8 cellular contexts compared by ENCODE assay signal in the genomic region with DNA sequence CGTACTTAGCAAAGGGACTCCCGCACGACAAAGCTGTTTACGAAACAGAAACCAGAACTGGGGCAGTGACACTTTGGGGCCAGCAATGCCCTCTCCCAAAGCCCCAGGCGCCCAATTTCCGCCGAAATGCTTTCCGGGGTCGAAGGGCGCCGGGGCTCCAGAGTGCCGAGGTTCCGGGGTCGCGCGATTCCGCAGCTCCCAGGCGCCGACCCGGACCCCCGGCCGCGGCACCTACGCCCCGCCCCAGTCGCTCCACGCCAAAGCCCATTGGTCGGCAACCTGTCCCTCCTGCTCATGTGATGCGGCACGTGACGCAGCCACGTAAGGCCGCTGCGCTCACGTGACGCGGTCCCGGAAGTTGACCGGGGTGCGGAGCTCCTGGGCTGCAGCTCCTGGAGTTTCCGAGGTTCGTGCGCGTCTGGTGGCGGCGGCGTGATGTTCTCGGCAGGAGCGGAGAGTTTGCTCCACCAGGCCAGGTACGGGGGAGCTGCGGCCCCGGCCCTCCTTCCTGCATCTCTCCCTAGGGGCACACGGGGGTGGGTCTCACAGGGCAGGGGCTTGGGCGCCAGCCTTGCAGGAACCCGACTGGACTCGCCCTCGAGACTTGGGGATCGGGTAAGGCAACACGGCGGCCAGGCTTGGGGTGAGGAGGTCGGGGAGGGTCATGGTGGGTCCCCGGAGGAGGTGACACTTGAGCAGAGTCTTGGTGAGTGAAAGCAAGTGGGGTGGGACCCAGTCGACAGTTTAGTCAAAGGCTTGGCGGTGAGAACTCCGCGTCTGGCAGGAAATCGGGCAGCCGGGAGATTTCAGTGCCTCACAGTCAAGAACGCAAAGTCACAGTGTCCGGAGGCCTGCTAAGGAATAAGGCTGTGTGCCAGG. TPM values are rescaled to one million over a fixed set of nuclear protein-coding genes. Genes with fewer than 3 reads are reported as not detected.
DNase-seq lines count a peak whose midpoint lies in the region; ATAC-seq, FAIRE-seq and TF ChIP-seq lines count a peak whose summit lies in the region.

A gene with protein sequence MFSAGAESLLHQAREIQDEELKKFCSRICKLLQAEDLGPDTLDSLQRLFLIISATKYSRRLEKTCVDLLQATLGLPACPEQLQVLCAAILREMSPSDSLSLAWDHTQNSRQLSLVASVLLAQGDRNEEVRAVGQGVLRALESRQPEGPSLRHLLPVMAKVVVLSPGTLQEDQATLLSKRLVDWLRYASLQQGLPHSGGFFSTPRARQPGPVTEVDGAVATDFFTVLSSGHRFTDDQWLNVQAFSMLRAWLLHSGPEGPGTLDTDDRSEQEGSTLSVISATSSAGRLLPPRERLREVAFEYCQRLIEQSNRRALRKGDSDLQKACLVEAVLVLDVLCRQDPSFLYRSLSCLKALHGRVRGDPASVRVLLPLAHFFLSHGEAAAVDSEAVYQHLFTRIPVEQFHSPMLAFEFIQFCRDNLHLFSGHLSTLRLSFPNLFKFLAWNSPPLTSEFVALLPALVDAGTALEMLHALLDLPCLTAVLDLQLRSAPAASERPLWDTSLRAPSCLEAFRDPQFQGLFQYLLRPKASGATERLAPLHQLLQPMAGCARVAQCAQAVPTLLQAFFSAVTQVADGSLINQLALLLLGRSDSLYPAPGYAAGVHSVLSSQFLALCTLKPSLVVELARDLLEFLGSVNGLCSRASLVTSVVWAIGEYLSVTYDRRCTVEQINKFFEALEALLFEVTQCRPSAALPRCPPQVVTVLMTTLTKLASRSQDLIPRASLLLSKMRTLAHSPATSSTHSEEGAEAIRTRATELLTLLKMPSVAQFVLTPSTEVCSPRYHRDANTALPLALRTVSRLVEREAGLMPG (plus strand): TSS at position 343 of the 879 bp plus-strand sequence. CDS start 93 bp downstream, at position 436.

- H3K4me1 ChIP-seq in keratinocyte (ENCODE audit: control insufficient read depth, extremely low read depth, insufficient read depth, low read length), result peaks cover 11% of the 10 kb centered on the region

- peak; percentile 55 for FAIRE-seq in keratinocyte (lab: Jason Lieb, UNC)

- H3K9ac ChIP-seq in keratinocyte (ENCODE audit: control insufficient read depth, extremely low read depth, insufficient read depth, low read length), result peak within 1 kb of the TSS; percentile 99

- dilution Hi-C loops in keratinocyte (cut with MboI; ENCODE audit: extremely low pct_ligation_motif_present, low sequenced_read_pairs), result no loop called here

- no peaks in the 10 kb centered on the region for H4K20me1 ChIP-seq in keratinocyte (ENCODE audit: control insufficient read depth, extremely low read depth, insufficient read depth, low read length)

- H3K9me1 ChIP-seq in keratinocyte (ENCODE audit: control insufficient read depth, extremely low read depth, insufficient read depth, low read length), result no peaks in the 10 kb centered on the region

- DNase-seq in Ammon's horn (ENCODE audit: low spot score), result peak; percentile 99
- peak; percentile 92 for DNase-seq in NCI-H510A (lab: John Stamatoyannopoulos, UW)
- DNase-seq in activated CD4-positive, alpha-beta T cell treated with anti-CD3 and anti-CD28 coated beads for 1 hour, result peak; percentile 90
- DNase-seq in cerebellar nuclear complex (lab: John Stamatoyannopoulos, UW), result peak; percentile 75 to 82
- peak; percentile 71 for DNase-seq in keratinocyte (ENCODE audit: low read depth, low spot score)
- DNase-seq in stimulated activated CD4-positive, alpha-beta T cell treated with anti-CD3 and anti-CD28 coated beads, Interleukin-12 subunit alpha, Interleukin-12 subunit beta, amount 100 ng/mL, for 48 hours (ENCODE audit: low read depth in 2 of 3, low spot score in 1 of 3), result peak; percentile 85 to 94 (median 90)

- H3K4me2 ChIP-seq in keratinocyte (ENCODE audit: control insufficient read depth, extremely low read depth, insufficient read depth, low read depth, low read length), result peak within 1 kb of the TSS; percentile 91

- H3K4me3 ChIP-seq in keratinocyte (ENCODE audit: control insufficient read depth in 2 of 3, extremely low read depth in 1 of 3, insufficient read depth in 2 of 3, low read depth in 1 of 3, low read length in 3 of 3), result peak within 1 kb of the TSS; percentile 89 to 97 (median 95)

- H3K79me2 ChIP-seq in keratinocyte (ENCODE audit: control insufficient read depth, insufficient read depth, low read length), result peaks cover 33% of the 10 kb centered on the region

- H3K27ac ChIP-seq in keratinocyte (ENCODE audit: control insufficient read depth, insufficient read depth, low read length), result peak within 1 kb of the TSS; percentile 97

- H3K27me3 ChIP-seq in keratinocyte (ENCODE audit: control insufficient read depth, extremely low read depth, insufficient read depth, low read length), result no peaks in the 10 kb centered on the region

- TF ChIP-seq CTCF in keratinocyte (optimal IDR thresholded peaks at IDR 0.05 in 1 of 3, IDR thresholded peaks at IDR 0.05 in 1 of 3, conservative IDR thresholded peaks at IDR 0.05 in 1 of 3; ENCODE audit: extremely low read depth in 1 of 3, insufficient read depth in 2 of 3, low read length in 3 of 3), result no peak

- H2AFZ ChIP-seq in keratinocyte (ENCODE audit: control insufficient read depth, low read length), result peak within 1 kb of the TSS; percentile 88

- H3K36me3 ChIP-seq in keratinocyte (ENCODE audit: control insufficient read depth in 2 of 2, extremely low read depth in 1 of 2, insufficient read depth in 2 of 2, low read length in 2 of 2), result peaks cover 0 to 7% of the 10 kb centered on the region in 2 experiments

- peak; percentile 66 for ATAC-seq in HG03378 (IDR thresholded peaks at IDR 0.05; ENCODE audit: unreplicated experiment)

- TF ChIP-seq POLR2A in GM19099 (IDR thresholded peaks at IDR 0.05; ENCODE audit: extremely low read depth, insufficient read length, low read depth), result peak; percentile 93

- H3K9me3 ChIP-seq in keratinocyte (ENCODE audit: control insufficient read depth, low read depth, low read length), result no peaks in the 10 kb centered on the region

RNA-seq across cellular contexts. Expression of the gene that starts here (rescaled TPM):
- 11.9 to 31.6 TPM (median 12.6 TPM) in 3 replicates for polyA plus RNA-seq in keratinocyte
- 10.2 TPM for polyA plus RNA-seq in keratinocyte (2011; ENCODE audit: low read depth)
- 6.4 and 15.8 TPM in 2 replicates for polyA plus RNA-seq in keratinocyte (2011; cell fraction: cytosol; rRNA removed)
- 59.7 and 85.7 TPM in 2 replicates for polyA plus RNA-seq in keratinocyte (2011; cell fraction: nucleus; rRNA removed)
- 17.8 and 18.5 TPM in 2 replicates for polyA plus RNA-seq in keratinocyte (2012; ENCODE audit: low replicate concordance)
- 7.6 to 12.4 TPM (median 11.3 TPM) in 3 replicates for polyA minus RNA-seq in keratinocyte
- polyA minus RNA-seq in keratinocyte (2011; cell fraction: cytosol; rRNA and poly(A)+ RNA removed), result 24.2 TPM
- polyA minus RNA-seq in keratinocyte (2011; cell fraction: nucleus; rRNA and poly(A)+ RNA removed), result 35.5 and 42.9 TPM in 2 replicates

Comparison
In these comparisons a context has a peak if more than half of its experiments do, and no peak if none do; other contexts are left out.
1. Peak in every context shown above with its lines: DNase-seq, ATAC-seq, H3K4me3 ChIP-seq and H3K27ac ChIP-seq.